1 cellular context compared by ENCODE assay signal in the genomic region with DNA sequence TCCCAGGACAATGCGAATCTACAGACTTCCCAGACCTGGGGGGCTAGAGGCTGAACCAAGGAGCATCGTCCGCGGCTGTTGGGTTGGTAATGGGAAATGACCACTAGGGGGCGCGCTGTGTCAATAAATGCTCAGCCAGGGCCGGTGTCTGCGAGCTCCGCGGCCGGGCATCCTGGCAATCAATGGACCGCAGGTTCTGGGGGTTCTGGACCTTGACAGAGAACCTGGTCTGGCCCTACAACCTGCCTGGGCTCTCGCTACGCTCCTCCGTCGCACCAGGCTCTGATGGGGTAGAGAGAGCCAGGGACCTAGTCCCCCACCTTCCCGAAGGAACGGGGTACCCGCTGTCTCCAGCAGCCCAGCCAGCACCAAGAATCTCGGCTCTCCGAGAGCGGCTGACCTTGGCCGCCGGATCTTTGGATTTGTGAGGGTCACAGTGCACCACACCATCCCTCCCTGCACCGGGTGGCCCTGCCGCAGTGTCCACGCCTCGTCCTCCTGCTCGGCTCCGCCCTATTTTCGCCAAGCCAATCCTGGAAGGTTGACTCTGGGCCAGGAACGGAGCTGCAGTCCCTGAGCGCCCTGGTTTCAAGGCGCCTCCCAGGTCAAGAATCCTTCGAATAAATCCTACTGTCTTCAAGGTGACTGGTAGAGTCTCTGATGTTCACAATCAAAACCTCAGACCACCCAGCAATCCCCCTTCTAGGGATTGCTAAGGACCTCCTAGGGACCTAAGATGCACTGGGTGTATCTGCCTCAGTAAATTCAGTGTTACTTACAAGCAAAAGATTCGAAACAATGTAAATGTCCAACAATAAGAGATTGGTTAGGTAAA.
TF ChIP-seq lines count a peak whose summit lies in the region.

No MANE protein-coding gene starts in this region.

TF ChIP-seq in HepG2, 621 proteins besides CTCF, POLR2A, EP300 and RAD21 (continued from another document and continues in another):
- TF ChIP-seq, protein P1, sequence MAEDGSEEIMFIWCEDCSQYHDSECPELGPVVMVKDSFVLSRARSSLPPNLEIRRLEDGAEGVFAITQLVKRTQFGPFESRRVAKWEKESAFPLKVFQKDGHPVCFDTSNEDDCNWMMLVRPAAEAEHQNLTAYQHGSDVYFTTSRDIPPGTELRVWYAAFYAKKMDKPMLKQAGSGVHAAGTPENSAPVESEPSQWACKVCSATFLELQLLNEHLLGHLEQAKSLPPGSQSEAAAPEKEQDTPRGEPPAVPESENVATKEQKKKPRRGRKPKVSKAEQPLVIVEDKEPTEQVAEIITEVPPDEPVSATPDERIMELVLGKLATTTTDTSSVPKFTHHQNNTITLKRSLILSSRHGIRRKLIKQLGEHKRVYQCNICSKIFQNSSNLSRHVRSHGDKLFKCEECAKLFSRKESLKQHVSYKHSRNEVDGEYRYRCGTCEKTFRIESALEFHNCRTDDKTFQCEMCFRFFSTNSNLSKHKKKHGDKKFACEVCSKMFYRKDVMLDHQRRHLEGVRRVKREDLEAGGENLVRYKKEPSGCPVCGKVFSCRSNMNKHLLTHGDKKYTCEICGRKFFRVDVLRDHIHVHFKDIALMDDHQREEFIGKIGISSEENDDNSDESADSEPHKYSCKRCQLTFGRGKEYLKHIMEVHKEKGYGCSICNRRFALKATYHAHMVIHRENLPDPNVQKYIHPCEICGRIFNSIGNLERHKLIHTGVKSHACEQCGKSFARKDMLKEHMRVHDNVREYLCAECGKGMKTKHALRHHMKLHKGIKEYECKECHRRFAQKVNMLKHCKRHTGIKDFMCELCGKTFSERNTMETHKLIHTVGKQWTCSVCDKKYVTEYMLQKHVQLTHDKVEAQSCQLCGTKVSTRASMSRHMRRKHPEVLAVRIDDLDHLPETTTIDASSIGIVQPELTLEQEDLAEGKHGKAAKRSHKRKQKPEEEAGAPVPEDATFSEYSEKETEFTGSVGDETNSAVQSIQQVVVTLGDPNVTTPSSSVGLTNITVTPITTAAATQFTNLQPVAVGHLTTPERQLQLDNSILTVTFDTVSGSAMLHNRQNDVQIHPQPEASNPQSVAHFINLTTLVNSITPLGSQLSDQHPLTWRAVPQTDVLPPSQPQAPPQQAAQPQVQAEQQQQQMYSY (CRISPR knock-in tag; IDR thresholded peaks at IDR 0.05): no peak
- TF ChIP-seq, protein P2, sequence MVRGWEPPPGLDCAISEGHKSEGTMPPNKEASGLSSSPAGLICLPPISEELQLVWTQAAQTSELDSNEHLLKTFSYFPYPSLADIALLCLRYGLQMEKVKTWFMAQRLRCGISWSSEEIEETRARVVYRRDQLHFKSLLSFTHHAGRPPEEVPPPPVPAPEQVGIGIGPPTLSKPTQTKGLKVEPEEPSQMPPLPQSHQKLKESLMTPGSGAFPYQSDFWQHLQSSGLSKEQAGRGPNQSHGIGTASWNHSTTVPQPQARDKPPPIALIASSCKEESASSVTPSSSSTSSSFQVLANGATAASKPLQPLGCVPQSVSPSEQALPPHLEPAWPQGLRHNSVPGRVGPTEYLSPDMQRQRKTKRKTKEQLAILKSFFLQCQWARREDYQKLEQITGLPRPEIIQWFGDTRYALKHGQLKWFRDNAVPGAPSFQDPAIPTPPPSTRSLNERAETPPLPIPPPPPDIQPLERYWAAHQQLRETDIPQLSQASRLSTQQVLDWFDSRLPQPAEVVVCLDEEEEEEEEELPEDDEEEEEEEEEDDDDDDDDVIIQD (CRISPR knock-in tag; IDR thresholded peaks at IDR 0.05; ENCODE audit: low read depth): no peak
- TF ChIP-seq ZNF7 (CRISPR knock-in tag; IDR thresholded peaks at IDR 0.05) (peak; percentile 10; the same call in 1 of the 2 replicates), ZNF83 (CRISPR knock-in tag; IDR thresholded peaks at IDR 0.05; ENCODE audit: borderline replicate concordance) (0 out of 2 replicates have a peak, but pooled peaks have one; percentile 63), MED1 (CRISPR knock-in tag; IDR thresholded peaks at IDR 0.05) (peak; percentile 61; the same call in 1 of the 2 replicates), ZNF101 (CRISPR knock-in tag; IDR thresholded peaks at IDR 0.05; ENCODE audit: borderline replicate concordance, low read depth) (no peak), ZBTB42 (CRISPR knock-in tag; IDR thresholded peaks at IDR 0.05) (no peak), ZIK1 (CRISPR knock-in tag; IDR thresholded peaks at IDR 0.05; ENCODE audit: borderline replicate concordance, low read depth) (0 out of 2 replicates have a peak, but pooled peaks have one; percentile 72), MZF1 (CRISPR knock-in tag; IDR thresholded peaks at IDR 0.05; ENCODE audit: borderline replicate concordance) (no peak), NFKB2 (CRISPR knock-in tag; IDR thresholded peaks at IDR 0.05; ENCODE audit: borderline replicate concordance) (peak; percentile 58; the same call in 1 of the 2 replicates), ATF7-NPFF (CRISPR knock-in tag; IDR thresholded peaks at IDR 0.05; ENCODE audit: low read depth) (no peak), CBX5 (CRISPR knock-in tag; IDR thresholded peaks at IDR 0.05; ENCODE audit: borderline replicate concordance) (no peak; the same call in 1 of the 2 replicates), SRY (CRISPR knock-in tag; IDR thresholded peaks at IDR 0.05) (peak; percentile 42; the same call in 1 of the 2 replicates), SP2 (CRISPR knock-in tag; IDR thresholded peaks at IDR 0.05) (no peak; the same call in 1 of the 2 replicates), ATAD3A (CRISPR knock-in tag; IDR thresholded peaks at IDR 0.05) (no peak), RARG (CRISPR knock-in tag; IDR thresholded peaks at IDR 0.05; ENCODE audit: low read depth) (no peak), ZNF362 (CRISPR knock-in tag; IDR thresholded peaks at IDR 0.05; ENCODE audit: borderline replicate concordance) (0 out of 2 replicates have a peak, but pooled peaks have one; percentile 10), ZNF251 (CRISPR knock-in tag; IDR thresholded peaks at IDR 0.05) (no peak), U2AF2 (IDR thresholded peaks at IDR 0.05; ENCODE audit: low read depth, low read length) (no peak), MATR3 (CRISPR knock-in tag; IDR thresholded peaks at IDR 0.05) (no peak), ZBTB21 (CRISPR knock-in tag; IDR thresholded peaks at IDR 0.05) (no peak), SP5 (CRISPR knock-in tag; IDR thresholded peaks at IDR 0.05; ENCODE audit: borderline replicate concordance, low read depth) (peak; percentile 86), RXRB (CRISPR knock-in tag; IDR thresholded peaks at IDR 0.05; ENCODE audit: borderline replicate concordance) (peak; percentile 57; the same call in 1 of the 2 replicates), PPARG (CRISPR knock-in tag; conservative IDR thresholded peaks at IDR 0.05) (no peak; the same call in 1 of the 2 replicates), MAFF (IDR thresholded peaks at IDR 0.05; ENCODE audit: low read depth, low read length) (no peak), SKI (IDR thresholded peaks at IDR 0.05; ENCODE audit: partially characterized antibody) (peak; percentile 32), MYC (CRISPR knock-in tag; IDR thresholded peaks at IDR 0.05; ENCODE audit: borderline replicate concordance) (peak; percentile 40; the same call in 1 of the 2 replicates), SRSF1 (optimal IDR thresholded peaks at IDR 0.05; ENCODE audit: low read depth, low read length) (no peak), MAX (IDR thresholded peaks at IDR 0.05) (no peak; the same call in none of the 2 replicates), ZNF333 (CRISPR knock-in tag; IDR thresholded peaks at IDR 0.05; ENCODE audit: borderline replicate concordance) (peak; percentile 44; the same call in 1 of the 2 replicates), KAT8 (CRISPR knock-in tag; IDR thresholded peaks at IDR 0.05) (peak; percentile 59; the same call in 1 of the 2 replicates), RBM39 (IDR thresholded peaks at IDR 0.05; ENCODE audit: low read depth, low read length, poor library complexity, severe bottlenecking) (peak; percentile 38), ETV6 (CRISPR knock-in tag; conservative IDR thresholded peaks at IDR 0.05) (no peak; the same call in 1 of the 2 replicates), GLI4 (CRISPR knock-in tag; IDR thresholded peaks at IDR 0.05; ENCODE audit: borderline replicate concordance) (no peak), SUZ12 (IDR thresholded peaks at IDR 0.05; ENCODE audit: low read depth, low read length) (no peak), FOXA1 (IDR thresholded peaks at IDR 0.05) (no peak), FOXA1 (CRISPR knock-in tag; IDR thresholded peaks at IDR 0.05) (peak; percentile 63), MLXIP (CRISPR knock-in tag; IDR thresholded peaks at IDR 0.05; ENCODE audit: borderline replicate concordance) (peak; percentile 34; the same call in 1 of the 2 replicates), SYNCRIP (IDR thresholded peaks at IDR 0.05; ENCODE audit: insufficient read depth, low read depth, low read length) (no peak)
- TF ChIP-seq, protein P3, sequence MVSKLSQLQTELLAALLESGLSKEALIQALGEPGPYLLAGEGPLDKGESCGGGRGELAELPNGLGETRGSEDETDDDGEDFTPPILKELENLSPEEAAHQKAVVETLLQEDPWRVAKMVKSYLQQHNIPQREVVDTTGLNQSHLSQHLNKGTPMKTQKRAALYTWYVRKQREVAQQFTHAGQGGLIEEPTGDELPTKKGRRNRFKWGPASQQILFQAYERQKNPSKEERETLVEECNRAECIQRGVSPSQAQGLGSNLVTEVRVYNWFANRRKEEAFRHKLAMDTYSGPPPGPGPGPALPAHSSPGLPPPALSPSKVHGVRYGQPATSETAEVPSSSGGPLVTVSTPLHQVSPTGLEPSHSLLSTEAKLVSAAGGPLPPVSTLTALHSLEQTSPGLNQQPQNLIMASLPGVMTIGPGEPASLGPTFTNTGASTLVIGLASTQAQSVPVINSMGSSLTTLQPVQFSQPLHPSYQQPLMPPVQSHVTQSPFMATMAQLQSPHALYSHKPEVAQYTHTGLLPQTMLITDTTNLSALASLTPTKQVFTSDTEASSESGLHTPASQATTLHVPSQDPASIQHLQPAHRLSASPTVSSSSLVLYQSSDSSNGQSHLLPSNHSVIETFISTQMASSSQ (IDR thresholded peaks at IDR 0.05; ENCODE audit: low read depth): no peak
- TF ChIP-seq, protein P3 (CRISPR knock-in tag; IDR thresholded peaks at IDR 0.05; ENCODE audit: borderline replicate concordance): no peak
- TF ChIP-seq, protein P4, sequence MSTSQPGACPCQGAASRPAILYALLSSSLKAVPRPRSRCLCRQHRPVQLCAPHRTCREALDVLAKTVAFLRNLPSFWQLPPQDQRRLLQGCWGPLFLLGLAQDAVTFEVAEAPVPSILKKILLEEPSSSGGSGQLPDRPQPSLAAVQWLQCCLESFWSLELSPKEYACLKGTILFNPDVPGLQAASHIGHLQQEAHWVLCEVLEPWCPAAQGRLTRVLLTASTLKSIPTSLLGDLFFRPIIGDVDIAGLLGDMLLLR (CRISPR knock-in tag; IDR thresholded peaks at IDR 0.05): no peak
- TF ChIP-seq, protein P5, sequence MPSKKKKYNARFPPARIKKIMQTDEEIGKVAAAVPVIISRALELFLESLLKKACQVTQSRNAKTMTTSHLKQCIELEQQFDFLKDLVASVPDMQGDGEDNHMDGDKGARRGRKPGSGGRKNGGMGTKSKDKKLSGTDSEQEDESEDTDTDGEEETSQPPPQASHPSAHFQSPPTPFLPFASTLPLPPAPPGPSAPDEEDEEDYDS (CRISPR knock-in tag; IDR thresholded peaks at IDR 0.05): peak; percentile 38
- TF ChIP-seq, protein P6, sequence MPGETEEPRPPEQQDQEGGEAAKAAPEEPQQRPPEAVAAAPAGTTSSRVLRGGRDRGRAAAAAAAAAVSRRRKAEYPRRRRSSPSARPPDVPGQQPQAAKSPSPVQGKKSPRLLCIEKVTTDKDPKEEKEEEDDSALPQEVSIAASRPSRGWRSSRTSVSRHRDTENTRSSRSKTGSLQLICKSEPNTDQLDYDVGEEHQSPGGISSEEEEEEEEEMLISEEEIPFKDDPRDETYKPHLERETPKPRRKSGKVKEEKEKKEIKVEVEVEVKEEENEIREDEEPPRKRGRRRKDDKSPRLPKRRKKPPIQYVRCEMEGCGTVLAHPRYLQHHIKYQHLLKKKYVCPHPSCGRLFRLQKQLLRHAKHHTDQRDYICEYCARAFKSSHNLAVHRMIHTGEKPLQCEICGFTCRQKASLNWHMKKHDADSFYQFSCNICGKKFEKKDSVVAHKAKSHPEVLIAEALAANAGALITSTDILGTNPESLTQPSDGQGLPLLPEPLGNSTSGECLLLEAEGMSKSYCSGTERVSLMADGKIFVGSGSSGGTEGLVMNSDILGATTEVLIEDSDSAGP (CRISPR knock-in tag; IDR thresholded peaks at IDR 0.05; ENCODE audit: borderline replicate concordance): peak; percentile 73
